22 cellular contexts compared by ENCODE assay signal in the genomic region with DNA sequence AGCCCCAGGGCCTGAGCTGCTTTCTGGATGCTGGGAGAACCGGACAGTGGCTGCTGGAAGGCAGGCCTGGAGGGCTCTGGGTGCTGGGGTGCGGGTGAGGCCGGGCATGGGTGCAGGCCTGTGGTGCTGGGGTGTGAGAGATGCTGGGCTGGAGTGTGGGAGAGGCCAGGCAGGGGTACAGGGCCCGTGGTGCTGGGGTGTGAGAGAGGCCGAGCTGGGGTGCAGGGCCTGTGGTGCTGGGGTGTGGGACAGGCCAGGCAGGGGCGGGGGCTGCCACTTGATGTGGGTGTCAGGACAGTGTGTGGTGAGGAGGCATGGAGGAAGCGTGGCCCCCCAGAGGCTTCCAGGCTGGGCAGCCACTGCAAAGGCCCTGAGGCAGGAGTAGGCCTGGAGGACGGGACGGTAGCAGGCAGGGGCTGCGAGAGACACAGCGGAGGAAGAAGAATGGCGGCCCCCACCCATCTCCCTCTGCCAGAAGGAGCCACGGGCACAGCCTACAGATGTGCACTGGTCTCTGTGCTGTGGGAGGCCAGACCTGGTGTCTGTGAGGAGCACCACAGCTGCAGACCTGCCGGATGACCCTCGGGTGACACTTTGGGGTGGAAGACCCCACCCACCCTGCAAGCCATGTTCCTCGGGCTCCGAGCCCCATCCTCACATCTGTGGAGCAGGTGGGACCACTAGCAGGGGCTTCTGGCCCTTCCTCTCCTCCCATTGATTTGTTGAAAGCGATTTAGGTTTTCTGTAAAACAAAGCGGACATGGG. TPM values are rescaled to one million over a fixed set of nuclear protein-coding genes. Genes with fewer than 3 reads are reported as not detected.
A peak's percentile ranks its signal among the peaks of the same experiment; 100 is the strongest.
DNase-seq lines count a peak whose midpoint lies in the region; ATAC-seq and TF ChIP-seq lines count a peak whose summit lies in the region.
"Had no signal": no experiment of that assay in that cellular context is flagged by ENCODE, and none has a peak within 500 bp of the region (broad histone marks: within the 10 kb centered on the region; RNA-seq: fewer than 3 reads in every experiment).

No MANE protein-coding gene starts in this region.

- ATAC-seq in Right ventricle myocardium inferior (no peak), left ventricle myocardium superior (no peak), aorta (ENCODE audit: low FRiP score) (no peak), HG03159 (IDR thresholded peaks at IDR 0.05; ENCODE audit: unreplicated experiment) (no peak)
- ATAC-seq: CD8-positive, alpha-beta T cell; K562 had no signal

- no peaks in the 10 kb centered on the region for H3K36me3 ChIP-seq in right atrium auricular region
- H3K36me3 ChIP-seq in neuronal stem cell (replicated peaks in 1 of 2; ENCODE audit: control insufficient read depth in 2 of 2, insufficient read depth in 2 of 2, low read length in 2 of 2) = no peaks in the 10 kb centered on the region
- no peaks in the 10 kb centered on the region for H3K36me3 ChIP-seq in aorta (ENCODE audit: control insufficient read depth in 1 of 2, insufficient read depth in 2 of 2, low read length in 1 of 2)

- no peaks in the 10 kb centered on the region for H3K36me3 Mint-ChIP-seq in osteocyte (ENCODE audit: unreplicated experiment)
- H3K36me3 Mint-ChIP-seq: CD8-positive, alpha-beta T cell had no signal

- peak overlapping the region; percentile 30 for H2BK5ac ChIP-seq in neuronal stem cell (ENCODE audit: low read length)

- no peak overlapping the region for H4K8ac ChIP-seq in neuronal stem cell (ENCODE audit: low read depth, low read length)

- peaks cover 6% of the 10 kb centered on the region for H3K79me1 ChIP-seq in neuronal stem cell (ENCODE audit: low read depth, low read length)

- H2AFZ ChIP-seq in neuronal stem cell (ENCODE audit: low read length) = no peak overlapping the region
- H2AFZ ChIP-seq: GM23248 had no signal

- no peak overlapping the region for H3K27ac Mint-ChIP-seq in osteocyte (ENCODE audit: unreplicated experiment)
- H3K27ac Mint-ChIP-seq: CD8-positive, alpha-beta T cell had no signal

- peak overlapping the region; percentile 30 for H2BK15ac ChIP-seq in neuronal stem cell (ENCODE audit: low read length)

- intact Hi-C loops in Right ventricle myocardium inferior (cut with DNase I) = no loop called here
- intact Hi-C loops in left ventricle myocardium superior (cut with micrococcal nuclease) = no loop called here
- intact Hi-C loops in aorta (cut with DNase I) = no loop called here

- peak overlapping the region; percentile 53 for H3K4ac ChIP-seq in neuronal stem cell (ENCODE audit: low read length)

- H2BK12ac ChIP-seq in neuronal stem cell (ENCODE audit: low read length) = peak overlapping the region; percentile 58

- no peak overlapping the region for H3K4me2 ChIP-seq in neuronal stem cell (ENCODE audit: insufficient read depth, low read length, poor library complexity, severe bottlenecking)

- H3K27me3 Mint-ChIP-seq in osteocyte (ENCODE audit: unreplicated experiment) = peaks cover 19% of the 10 kb centered on the region

- peak overlapping the region; percentile 63 for H2AK5ac ChIP-seq in neuronal stem cell (ENCODE audit: low read depth, low read length)

- no peak overlapping the region for H3K4me3 Mint-ChIP-seq in osteocyte (ENCODE audit: unreplicated experiment)
- H3K4me3 Mint-ChIP-seq: CD8-positive, alpha-beta T cell had no signal

- H2BK120ac ChIP-seq in neuronal stem cell (ENCODE audit: low read depth, low read length) = no peak overlapping the region

- H3K9me3 ChIP-seq in right atrium auricular region (no peaks in the 10 kb centered on the region), neuronal stem cell (replicated peaks in 1 of 2; ENCODE audit: control insufficient read depth in 2 of 2, insufficient read depth in 1 of 2, low read depth in 1 of 2, low read length in 2 of 2) (no peaks in the 10 kb centered on the region), aorta (ENCODE audit: control insufficient read depth, low read length) (no peaks in the 10 kb centered on the region)

- H3K4me1 ChIP-seq in right atrium auricular region (no peaks in the 10 kb centered on the region), neuronal stem cell (ENCODE audit: control insufficient read depth in 2 of 2, insufficient read depth in 1 of 2, low read depth in 1 of 2, low read length in 2 of 2) (peaks cover 10 to 11% of the 10 kb centered on the region in 2 donors), aorta (ENCODE audit: control insufficient read depth in 1 of 2, insufficient read depth in 2 of 2, low read length in 2 of 2) (no peaks in the 10 kb centered on the region)

- H3K27me3 ChIP-seq in right atrium auricular region (no peaks in the 10 kb centered on the region), neuronal stem cell (ENCODE audit: control insufficient read depth in 3 of 3, insufficient read depth in 3 of 3, low read depth in 1 of 3, low read length in 3 of 3) (no peaks in the 10 kb centered on the region), aorta (ENCODE audit: control insufficient read depth in 1 of 2, insufficient read depth in 2 of 2, low read length in 1 of 2) (no peaks in the 10 kb centered on the region)

- TF ChIP-seq CTCF in right atrium auricular region (IDR thresholded peaks at IDR 0.05) (no peak), osteocyte (IDR thresholded peaks at IDR 0.05) (no peak)

- peak; percentile 53 for DNase-seq in Right ventricle myocardium inferior (ENCODE audit: missing footprints)
- no peak for DNase-seq in right atrium auricular region (ENCODE audit: low spot score)
- peak; percentile 18 for DNase-seq in left ventricle myocardium superior
- no peak for DNase-seq in neuronal stem cell (ENCODE audit: low spot score)
- peak; percentile 24 to 69 for DNase-seq in aorta
- no peak for DNase-seq in osteocyte (ENCODE audit: extremely low spot score, unreplicated experiment)
- DNase-seq in dermis blood vessel endothelial cell = no peak
- DNase-seq: 8988T; DMS79; GM23248; HCEC 1CT; NCI-H1417 treated with DMSO at 0.1 percent for 48 hours; NCI-H2029; NCI-H2171; NCI-H446 treated with DMSO at 0.1 percent for 48 hours; NK-92 treated with Interleukin-12 subunit alpha and Interleukin-12 subunit beta, amount 100 ng/mL, for 24 hours; OCI-M1; RPMI8226 had no signal

- H3K4me3 ChIP-seq in right atrium auricular region = no peak overlapping the region
- H3K4me3 ChIP-seq in neuronal stem cell (ENCODE audit: low read length in 2 of 2) = no peak overlapping the region
- H3K4me3 ChIP-seq in aorta (ENCODE audit: low read length in 2 of 2) = no peak overlapping the region
- H3K4me3 ChIP-seq: GM23248, K562 had no signal

- no peak overlapping the region for H3K27ac ChIP-seq in right atrium auricular region
- no peak overlapping the region for H3K27ac ChIP-seq in neuronal stem cell (replicated peaks; ENCODE audit: low read length)
- H3K27ac ChIP-seq in aorta (ENCODE audit: low read depth in 1 of 2, low read length in 2 of 2) = no peak overlapping the region
- H3K27ac ChIP-seq: GM23248 had no signal

- H3K23ac ChIP-seq in neuronal stem cell (ENCODE audit: low read depth, low read length, poor library complexity) = peak overlapping the region; percentile 31

- no peaks in the 10 kb centered on the region for H3K4me1 Mint-ChIP-seq in osteocyte (ENCODE audit: unreplicated experiment)

- peak overlapping the region; percentile 76 for H3K18ac ChIP-seq in neuronal stem cell (ENCODE audit: low read length)

- no CpG with 5 or more reads among the region's 19 CpGs for WGBS in neuronal stem cell (ENCODE audit: extremely low coverage in 2 of 2, insufficient read length in 2 of 2, insufficient replicate concordance in 1 of 2), 2 donors
- WGBS in aorta, 2 donors = 95% methylated on average over 19 of the region's 19 CpGs

- peak overlapping the region; percentile 70 for H3K9ac ChIP-seq in neuronal stem cell (ENCODE audit: low read depth, low read length, poor library complexity)
- H3K9ac ChIP-seq: GM23248 had no signal

- H3K14ac ChIP-seq in neuronal stem cell (ENCODE audit: low read length) = peak overlapping the region; percentile 21

- no peaks in the 10 kb centered on the region for H3K9me3 Mint-ChIP-seq in osteocyte (ENCODE audit: unreplicated experiment)
- H3K9me3 Mint-ChIP-seq: CD8-positive, alpha-beta T cell had no signal

- no peak overlapping the region for H4K91ac ChIP-seq in neuronal stem cell (ENCODE audit: low read depth, low read length, poor library complexity)

RNA-seq across cellular contexts. Expression of a gene that starts 9.3 kb away (rescaled TPM):
- total RNA-seq in Right ventricle myocardium inferior = 4.4 TPM
- 1 to 10 TPM; 2.4 to 2.8 TPM for total RNA-seq in right atrium auricular region
- total RNA-seq in left ventricle myocardium superior = 3.4 TPM
- 11.1 TPM for polyA plus RNA-seq in neuronal stem cell (2013, experiment 1 of 2)
- polyA plus RNA-seq in neuronal stem cell (2013, experiment 2 of 2) = 11.1 TPM
- total RNA-seq in aorta = 1 to 10 TPM; 2.8 to 6.8 TPM
- polyA plus RNA-seq in aorta = under 1 TPM in 1 of 2 donors, not detected in 1; 0.10 TPM
- total RNA-seq in osteocyte = not detected in 2 replicates
- total RNA-seq in dermis blood vessel endothelial cell = 0.17 and 0.56 TPM in 2 replicates
- total RNA-seq: GM23248 had no signal
- polyA plus RNA-seq: BJ, GM23248 had no signal

Comparison
In these comparisons a context has a peak if more than half of its experiments do, and no peak if none do; other contexts are left out.
1. DNase-seq: peak in Right ventricle myocardium inferior (single experiment), left ventricle myocardium superior (single experiment) and aorta (2 of 2); none in right atrium auricular region (single experiment), neuronal stem cell (single experiment), osteocyte (single experiment) and dermis blood vessel endothelial cell (single experiment).